In the genomic region with DNA sequence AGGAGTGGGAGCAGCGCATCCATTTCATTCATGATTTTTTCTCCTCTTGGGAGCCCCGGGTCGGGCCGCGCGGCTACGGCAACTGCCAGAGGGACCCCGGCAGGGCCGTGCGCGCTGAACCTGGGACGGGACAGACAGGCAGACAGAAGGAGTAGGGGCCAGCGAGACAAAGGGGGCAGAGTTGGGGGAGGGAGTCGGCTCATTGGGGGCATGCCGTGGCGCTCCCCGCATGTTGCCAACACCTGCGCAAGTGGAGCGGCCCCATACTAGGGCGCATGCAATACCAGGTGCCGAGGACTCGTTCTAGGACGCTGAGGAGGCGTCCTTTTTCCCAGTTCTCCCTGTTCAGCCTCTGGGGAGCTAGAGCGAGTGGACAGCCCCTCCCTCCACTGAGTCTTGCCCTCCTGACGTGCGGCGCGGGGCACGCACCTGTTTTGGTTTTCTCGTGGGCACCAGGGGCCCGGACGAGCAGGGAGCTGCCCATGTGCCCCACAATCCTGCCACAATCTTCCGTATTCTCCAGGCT, we compare ENCODE assay signal across 11 cellular contexts. TPM values are rescaled to one million over a fixed set of nuclear protein-coding genes. Genes with fewer than 3 reads are reported as not detected.
DNase-seq lines count a peak whose midpoint lies in the region; ATAC-seq, FAIRE-seq and TF ChIP-seq lines count a peak whose summit lies in the region.
"Had no signal": no experiment of that assay in that cellular context is flagged by ENCODE, and none has a peak within 500 bp of the region (broad histone marks: within the 10 kb centered on the region; RNA-seq: fewer than 3 reads in every experiment).

No MANE protein-coding gene starts in this region.

- H3K4me1 ChIP-seq in GM23248 (ENCODE audit: insufficient read depth), result no peaks in the 10 kb centered on the region
- no peaks in the 10 kb centered on the region for H3K4me1 ChIP-seq in RWPE2 (ENCODE audit: insufficient read depth, poor library complexity, severe bottlenecking)
- H3K4me1 ChIP-seq in hepatocyte (ENCODE audit: insufficient read depth), result peaks cover 7% of the 10 kb centered on the region
- peaks cover 0 to 15% (median 9%) of the 10 kb centered on the region in 4 donors for H3K4me1 ChIP-seq in sigmoid colon
- H3K4me1 ChIP-seq in kidney (ENCODE audit: control insufficient read depth in 1 of 2, insufficient read depth in 1 of 2, low read depth in 1 of 2, low read length in 2 of 2), result peaks cover 0 to 4% of the 10 kb centered on the region in 2 donors

- in situ Hi-C loops in GM23248 (cut with MboI), result no loop called here

- no peaks in the 10 kb centered on the region for H3K9me2 ChIP-seq in GM23248 (ENCODE audit: insufficient read depth)
- H3K9me2 ChIP-seq in hepatocyte (replicated peaks; ENCODE audit: insufficient read depth), result no peaks in the 10 kb centered on the region

- TF ChIP-seq POLR2A in sigmoid colon (IDR thresholded peaks at IDR 0.05), result no peak

- H2AFZ ChIP-seq in GM23248 (no peak overlapping the region), hepatocyte (peak overlapping the region; percentile 60)

- TF ChIP-seq CTCF in RWPE2 (IDR thresholded peaks at IDR 0.05; ENCODE audit: poor library complexity, severe bottlenecking) (no peak), hepatocyte (IDR thresholded peaks at IDR 0.05; ENCODE audit: poor library complexity) (no peak), sigmoid colon (IDR thresholded peaks at IDR 0.05) (no peak), kidney (IDR thresholded peaks at IDR 0.05; ENCODE audit: borderline replicate concordance, extremely low read depth, insufficient read depth) (no peak)

- H3K27me3 ChIP-seq in GM23248 (replicated peaks; ENCODE audit: insufficient read depth), result peaks cover 68% of the 10 kb centered on the region
- H3K27me3 ChIP-seq in RWPE2 (ENCODE audit: insufficient read depth, poor library complexity, severe bottlenecking), result peaks cover 58% of the 10 kb centered on the region
- H3K27me3 ChIP-seq in hepatocyte, result peaks cover 84% of the 10 kb centered on the region
- peaks cover 8 to 42% (median 24%) of the 10 kb centered on the region in 3 donors for H3K27me3 ChIP-seq in sigmoid colon

- WGBS in GM23248 (ENCODE audit: low coverage in 1 of 2, low lambda C conversion rate in 2 of 2, missing lambda C conversion rate in 2 of 2), 2 experiments, result 1 to 4% methylated on average over 33 to 34 of the region's 34 CpGs
- WGBS in hepatocyte (ENCODE audit: low lambda C conversion rate, missing lambda C conversion rate), result 2% methylated on average over 33 of the region's 34 CpGs
- WGBS in sigmoid colon, 2 donors, result 2 to 6% methylated on average over 34 of the region's 34 CpGs

- H3K4me3 ChIP-seq in GM23248 (peak overlapping the region; percentile 40), RWPE2 (ENCODE audit: severe bottlenecking) (peak overlapping the region; percentile 11), hepatocyte (peak overlapping the region; percentile 49), sigmoid colon (peak overlapping the region in 3 of 4 donors; percentile 11 to 33 (median 29)), kidney (ENCODE audit: low read length in 2 of 2) (no peak overlapping the region)

- no peaks in the 10 kb centered on the region for H4K20me1 ChIP-seq in GM23248 (ENCODE audit: insufficient read depth)
- H4K20me1 ChIP-seq in hepatocyte (ENCODE audit: insufficient read depth, poor library complexity, severe bottlenecking), result no peaks in the 10 kb centered on the region

- TF ChIP-seq EP300 in sigmoid colon (IDR thresholded peaks at IDR 0.05), result no peak

- H3K79me2 ChIP-seq in GM23248 (ENCODE audit: insufficient read depth), result no peaks in the 10 kb centered on the region
- H3K79me2 ChIP-seq in hepatocyte, result no peaks in the 10 kb centered on the region

- H3K27ac ChIP-seq in GM23248 (no peak overlapping the region), RWPE2 (ENCODE audit: poor library complexity, severe bottlenecking) (no peak overlapping the region), hepatocyte (no peak overlapping the region), sigmoid colon (no peak overlapping the region), kidney (ENCODE audit: low read depth in 2 of 2, low read length in 2 of 2) (no peak overlapping the region)

- no peak for FAIRE-seq in kidney (lab: Jason Lieb, UNC)

- intact Hi-C loops in sigmoid colon (cut with DNase I) (no loop called here), kidney (cut with DNase I) (no loop called here)

- no peaks in the 10 kb centered on the region for H3F3A ChIP-seq in GM23248 (ENCODE audit: insufficient read depth)

- H3K36me3 ChIP-seq in GM23248 (ENCODE audit: low read depth), result no peaks in the 10 kb centered on the region
- H3K36me3 ChIP-seq in RWPE2 (ENCODE audit: low read depth), result no peaks in the 10 kb centered on the region
- H3K36me3 ChIP-seq in hepatocyte (replicated peaks; ENCODE audit: insufficient read depth, low read depth), result no peaks in the 10 kb centered on the region
- H3K36me3 ChIP-seq in sigmoid colon, result no peaks in the 10 kb centered on the region
- no peaks in the 10 kb centered on the region for H3K36me3 ChIP-seq in kidney (ENCODE audit: control insufficient read depth in 1 of 2, insufficient read depth in 2 of 2, low read length in 2 of 2)

- ATAC-seq in RWPE2 (ENCODE audit: low read depth), result peak; percentile 33; the same call in 2 of the 3 replicates

- H3K9ac ChIP-seq in GM23248 (no peak overlapping the region), kidney (ENCODE audit: low read length in 2 of 2) (no peak overlapping the region)

- peak overlapping the region; percentile 35 for H3K4me2 ChIP-seq in GM23248 (ENCODE audit: unreplicated experiment)
- H3K4me2 ChIP-seq in hepatocyte, result peak overlapping the region; percentile 95

- DNase-seq in GM23248 (no peak), RWPE2 (ENCODE audit: low spot score) (no peak), hepatocyte (ENCODE audit: low spot score) (no peak), sigmoid colon (no peak), kidney (no peak), H4 (ENCODE audit: low spot score) (no peak), NCI-H2081 (lab: John Stamatoyannopoulos, UW) (no peak), medulla oblongata (ENCODE audit: extremely low spot score) (no peak)
- DNase-seq: activated effector memory CD4-positive, alpha-beta T cell treated with Interleukin-2 at 50 U/mL for 16 hours; kidney glomerular epithelial cell; NCI-H1092 treated with DMSO at 0.1 percent for 48 hours had no signal

- H3K9me3 ChIP-seq in GM23248 (ENCODE audit: low read depth), result no peaks in the 10 kb centered on the region
- H3K9me3 ChIP-seq in RWPE2 (ENCODE audit: severe bottlenecking), result no peaks in the 10 kb centered on the region
- H3K9me3 ChIP-seq in hepatocyte (ENCODE audit: low read depth), result no peaks in the 10 kb centered on the region
- no peaks in the 10 kb centered on the region for H3K9me3 ChIP-seq in sigmoid colon
- no peaks in the 10 kb centered on the region for H3K9me3 ChIP-seq in kidney (ENCODE audit: control insufficient read depth in 1 of 2, low read length in 2 of 2)

RNA-seq across cellular contexts. Expression of gene PTPN5, which starts 0.5 kb away (rescaled TPM):
- total RNA-seq in GM23248 (2014; rRNA removed; shearing (Covaris generic)), result not detected in 2 replicates
- polyA plus RNA-seq in GM23248 (2016; fragmentation: Nextera tagmentation; extraction: Ambion mirVana) (not detected in 2 replicates), hepatocyte (0.22 and 0.78 TPM in 2 replicates), sigmoid colon (under 1 TPM in 1 of 3 donors, not detected in 2; 0.39 TPM), kidney (ENCODE audit: insufficient read depth, low read depth, low replicate concordance) (0.17 TPM)
- total RNA-seq in hepatocyte (0.40 and 0.90 TPM in 2 replicates), sigmoid colon (1 to 10 TPM in 1 of 4 donors, under 1 TPM in 3; 0.33 to 1.1 (median 0.69) TPM), kidney (not detected)
- total RNA-seq in H4 (2014; rRNA removed; shearing (Covaris generic)), result not detected in 2 replicates

Comparison
In these comparisons a context has a peak if more than half of its experiments do, and no peak if none do; other contexts are left out.
1. H3K4me3 ChIP-seq: peak in GM23248 (single experiment), RWPE2 (single experiment), hepatocyte (single experiment) and sigmoid colon (3 of 4); none in kidney (0 of 2).